28 cellular contexts compared by ENCODE assay signal in the genomic region with DNA sequence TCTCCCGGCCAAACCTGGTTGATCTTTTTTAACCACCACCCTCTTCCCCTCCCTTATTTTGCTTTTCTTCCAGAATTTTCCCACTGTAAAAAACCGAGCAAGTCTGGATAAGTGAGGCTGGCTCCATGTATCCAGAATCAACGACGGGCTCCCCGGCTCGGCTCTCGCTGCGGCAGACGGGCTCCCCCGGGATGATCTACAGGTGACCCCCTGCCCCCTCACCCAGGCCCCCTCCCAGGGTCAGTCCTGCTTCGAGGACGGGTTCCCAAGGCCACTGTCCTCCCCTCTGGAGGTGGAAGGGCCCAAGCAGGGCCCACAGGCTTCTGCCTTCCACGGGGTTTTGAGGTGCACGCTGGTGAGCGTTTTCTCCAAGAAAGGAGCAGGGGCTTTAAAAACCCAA.
"Had no signal": no experiment of that assay in that cellular context is flagged by ENCODE, and none has a peak within 500 bp of the region (broad histone marks: within the 10 kb centered on the region; RNA-seq: fewer than 3 reads in every experiment).

No MANE protein-coding gene starts in this region.

- H3K9me3 Mint-ChIP-seq: activated CD4-positive, alpha-beta T cell treated with anti-CD3 and anti-CD28 coated beads, Interleukin-2, amount 10 ng/mL, durations not matched to agents 7 days and 5 days; activated naive CD4-positive, alpha-beta T cell treated with anti-CD3 and anti-CD28 coated beads, Interleukin-2, amount 10 ng/mL, durations not matched to agents 7 days and 5 days; activated naive CD8-positive, alpha-beta T cell treated with anti-CD3 and anti-CD28 coated beads, Interleukin-2, amount 10 ng/mL, durations not matched to agents 7 days and 5 days; activated T-helper 1 cell treated with anti-CD3 and anti-CD28 coated beads, Interleukin-12 subunit alpha, Interleukin-12 subunit beta, Interleukin-2, Interleukin-4 antibody, amounts not matched to agents 30 ng/mL and 10 ng/mL and 1 ng/mL, durations not matched to agents 14 hours and 24 hours and 36 hours; activated T-helper 2 cell treated with anti-CD3 and anti-CD28 coated beads, Interferon-gamma antibody, Interleukin-2, Interleukin-4, amounts not matched to agents 10 μg/mL and 5 μg/mL and 100 μg/mL, durations not matched to agents 14 hours and 24 hours and 36 hours; central memory CD8-positive, alpha-beta T cell; dendritic cell treated with granulocyte-macrophage colony-stimulating factor and Interleukin-4, amounts not matched to agents 40 ng/mL and 50 ng/mL, for 4 days; endodermal cell had no signal

- H3K9me3 ChIP-seq: heart left ventricle had no signal

- H3K27ac ChIP-seq: brain microvascular endothelial cell, coronary artery, heart left ventricle had no signal

- ATAC-seq: activated CD8-positive, alpha-beta memory T cell treated with anti-CD3 and anti-CD28 coated beads, Interleukin-2, amount 10 ng/mL, durations not matched to agents 7 days and 5 days; activated CD8-positive, alpha-beta T cell treated with anti-CD3 and anti-CD28 coated beads, Interleukin-2, amount 10 ng/mL, durations not matched to agents 7 days and 5 days; esophagus mucosa had no signal

- H3K4me3 ChIP-seq: coronary artery, dorsolateral prefrontal cortex, heart left ventricle had no signal

- H3K27ac Mint-ChIP-seq: activated CD4-positive, alpha-beta T cell treated with anti-CD3 and anti-CD28 coated beads, Interleukin-2, amount 10 ng/mL, durations not matched to agents 7 days and 5 days; activated CD8-positive, alpha-beta T cell treated with anti-CD3 and anti-CD28 coated beads, Interleukin-2, amount 10 ng/mL, durations not matched to agents 7 days and 5 days; activated naive CD4-positive, alpha-beta T cell treated with anti-CD3 and anti-CD28 coated beads, Interleukin-2, amount 10 ng/mL, durations not matched to agents 7 days and 5 days; activated naive CD8-positive, alpha-beta T cell treated with anti-CD3 and anti-CD28 coated beads, Interleukin-2, amount 10 ng/mL, durations not matched to agents 7 days and 5 days; activated T-helper 1 cell treated with anti-CD3 and anti-CD28 coated beads, Interleukin-12 subunit alpha, Interleukin-12 subunit beta, Interleukin-2, Interleukin-4 antibody, amounts not matched to agents 30 ng/mL and 10 ng/mL and 1 ng/mL, durations not matched to agents 14 hours and 24 hours and 36 hours; activated T-helper 2 cell treated with anti-CD3 and anti-CD28 coated beads, Interferon-gamma antibody, Interleukin-2, Interleukin-4, amounts not matched to agents 10 μg/mL and 5 μg/mL and 100 μg/mL, durations not matched to agents 14 hours and 24 hours and 36 hours; dendritic cell treated with granulocyte-macrophage colony-stimulating factor and Interleukin-4, amounts not matched to agents 40 ng/mL and 50 ng/mL, for 4 days; endodermal cell had no signal

- H3K4me3 Mint-ChIP-seq: activated CD4-positive, alpha-beta T cell treated with anti-CD3 and anti-CD28 coated beads, Interleukin-2, amount 10 ng/mL, durations not matched to agents 7 days and 5 days; activated CD8-positive, alpha-beta memory T cell treated with anti-CD3 and anti-CD28 coated beads, Interleukin-2, amount 10 ng/mL, durations not matched to agents 7 days and 5 days; activated CD8-positive, alpha-beta T cell treated with anti-CD3 and anti-CD28 coated beads, Interleukin-2, amount 10 ng/mL, durations not matched to agents 7 days and 5 days; activated naive CD4-positive, alpha-beta T cell treated with anti-CD3 and anti-CD28 coated beads, Interleukin-2, amount 10 ng/mL, durations not matched to agents 7 days and 5 days; activated naive CD8-positive, alpha-beta T cell treated with anti-CD3 and anti-CD28 coated beads, Interleukin-2, amount 10 ng/mL, durations not matched to agents 7 days and 5 days; activated T-helper 1 cell treated with anti-CD3 and anti-CD28 coated beads, Interleukin-12 subunit alpha, Interleukin-12 subunit beta, Interleukin-2, Interleukin-4 antibody, amounts not matched to agents 30 ng/mL and 10 ng/mL and 1 ng/mL, durations not matched to agents 14 hours and 24 hours and 36 hours; central memory CD8-positive, alpha-beta T cell; dendritic cell treated with granulocyte-macrophage colony-stimulating factor and Interleukin-4, amounts not matched to agents 40 ng/mL and 50 ng/mL, for 4 days; endodermal cell had no signal

- H3K27me3 Mint-ChIP-seq: activated CD4-positive, alpha-beta T cell treated with anti-CD3 and anti-CD28 coated beads, Interleukin-2, amount 10 ng/mL, durations not matched to agents 7 days and 5 days; activated CD8-positive, alpha-beta memory T cell treated with anti-CD3 and anti-CD28 coated beads, Interleukin-2, amount 10 ng/mL, durations not matched to agents 7 days and 5 days; activated naive CD4-positive, alpha-beta T cell treated with anti-CD3 and anti-CD28 coated beads, Interleukin-2, amount 10 ng/mL, durations not matched to agents 7 days and 5 days; activated naive CD8-positive, alpha-beta T cell treated with anti-CD3 and anti-CD28 coated beads, Interleukin-2, amount 10 ng/mL, durations not matched to agents 7 days and 5 days; central memory CD8-positive, alpha-beta T cell; dendritic cell treated with granulocyte-macrophage colony-stimulating factor and Interleukin-4, amounts not matched to agents 40 ng/mL and 50 ng/mL, for 4 days had no signal

- H3K36me3 ChIP-seq: brain microvascular endothelial cell had no signal

- H3K27me3 ChIP-seq: dorsolateral prefrontal cortex, heart left ventricle had no signal

- DNase-seq: activated CD4-positive, alpha-beta T cell treated with anti-CD3 and anti-CD28 coated beads for 1 hour; activated CD4-positive, alpha-beta T cell treated with anti-CD3 and anti-CD28 coated beads for 4 hours; activated CD4-positive, alpha-beta T cell treated with anti-CD3 and anti-CD28 coated beads, Interleukin-2, amount 10 ng/mL, durations not matched to agents 7 days and 5 days; activated CD4-positive, alpha-beta T cell treated with anti-CD3 and anti-CD28 coated beads, Interleukin-2, amount 50 U/mL, for 4 hours; activated CD4-positive, CD25-positive, alpha-beta regulatory T cell; activated CD8-positive, alpha-beta memory T cell treated with anti-CD3 and anti-CD28 coated beads, Interleukin-2, amount 10 ng/mL, durations not matched to agents 7 days and 5 days; activated CD8-positive, alpha-beta memory T cell treated with anti-CD3 and anti-CD28 coated beads, Interleukin-2, amount 50 U/mL, for 4 hours; activated CD8-positive, alpha-beta T cell treated with anti-CD3 and anti-CD28 coated beads, Interleukin-2, amount 10 ng/mL, durations not matched to agents 7 days and 5 days; activated effector memory CD4-positive, alpha-beta T cell treated with anti-CD3 and anti-CD28 coated beads, Interleukin-2, amount 50 U/mL, for 16 hours; activated naive CD4-positive, alpha-beta T cell treated with anti-CD3 and anti-CD28 coated beads, Interleukin-2, amount 10 ng/mL, durations not matched to agents 7 days and 5 days; activated naive CD8-positive, alpha-beta T cell treated with anti-CD3 and anti-CD28 coated beads, Interleukin-2, amount 10 ng/mL, durations not matched to agents 7 days and 5 days; activated T-cell treated with anti-CD3 and anti-CD28 coated beads, Interleukin-2, amount 50 U/mL, for 1 hour; activated T-cell treated with anti-CD3 and anti-CD28 coated beads, Interleukin-2, amount 50 U/mL, for 48 hours; amniotic stem cell; anterior cingulate cortex; brain microvascular endothelial cell; dorsolateral prefrontal cortex; effector memory CD4-positive, alpha-beta T cell; endodermal cell; foreskin fibroblast; heart left ventricle; T-helper 2 cell had no signal
